In the genomic region with DNA sequence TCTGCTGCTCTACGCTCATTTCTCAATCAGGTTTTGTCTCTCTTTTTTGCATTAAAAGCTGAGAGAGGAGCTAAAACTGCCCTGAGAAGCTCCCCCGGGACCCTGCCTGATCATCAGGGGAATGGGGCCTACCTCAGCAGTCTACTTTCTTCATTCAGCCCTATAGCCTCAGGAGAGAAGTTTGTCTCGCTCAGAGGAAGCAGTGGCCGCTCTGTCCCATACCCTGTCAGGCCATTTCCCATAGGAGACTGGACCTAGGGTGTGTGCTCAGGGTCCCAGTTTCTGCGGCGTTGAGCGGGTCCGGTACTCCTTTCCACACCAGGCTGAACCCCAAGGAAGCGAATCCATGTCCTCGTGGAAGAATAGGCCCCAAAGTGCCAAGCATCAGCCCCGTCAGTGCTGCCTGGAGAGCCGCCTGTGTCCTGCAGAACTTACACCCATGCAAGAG, we compare ENCODE assay signal across 12 cellular contexts. TPM values are rescaled to one million over a fixed set of nuclear protein-coding genes. Genes with fewer than 3 reads are reported as not detected.
DNase-seq lines count a peak whose midpoint lies in the region; ATAC-seq and TF ChIP-seq lines count a peak whose summit lies in the region.
"Had no signal": no experiment of that assay in that cellular context is flagged by ENCODE, and none has a peak within 500 bp of the region (broad histone marks: within the 10 kb centered on the region; RNA-seq: fewer than 3 reads in every experiment).

No MANE protein-coding gene starts in this region.

- peak overlapping the region; percentile 74 for H3K4me2 ChIP-seq in OCI-LY1 (ENCODE audit: low read length)

- peak overlapping the region; percentile 67 for H3K9ac ChIP-seq in OCI-LY1 (ENCODE audit: low read length)

- ATAC-seq in HG02798 (IDR thresholded peaks at IDR 0.05; ENCODE audit: poor library complexity, unreplicated experiment) = peak; percentile 32

- H3K4me1 ChIP-seq in OCI-LY1 (ENCODE audit: insufficient read depth, low read length, severe bottlenecking) = peaks cover 69% of the 10 kb centered on the region
- H3K4me1 ChIP-seq in BE2C = no peaks in the 10 kb centered on the region

- H3K27ac ChIP-seq in OCI-LY1 (ENCODE audit: low read depth, low read length, poor library complexity, severe bottlenecking) = peak overlapping the region; percentile 98
- H3K27ac ChIP-seq: transverse colon had no signal

- DNase-seq in ELF-1 (ENCODE audit: low read depth, low spot score) (peak; percentile 21), BE2C (no peak), 8988T (no peak)
- DNase-seq in effector CD4-positive, alpha-beta T cell = no peak
- DNase-seq in activated CD4-positive, CD25-positive, alpha-beta regulatory T cell (lab: John Stamatoyannopoulos, UW) = no peak
- DNase-seq: activated CD4-positive, alpha-beta T cell treated with anti-CD3 and anti-CD28 coated beads, Interleukin-2, amount 50 U/mL, for 4 hours; NCI-H446 treated with DMSO at 0.1 percent for 48 hours; retina; transverse colon had no signal

- peak; percentile 30 for TF ChIP-seq POLR2A in GM19193 (IDR thresholded peaks at IDR 0.05; ENCODE audit: extremely low read depth, insufficient read depth, insufficient read length)

- H2AFZ ChIP-seq in OCI-LY1 (ENCODE audit: low read length) = no peak overlapping the region

- peak overlapping the region; percentile 50 for H3K4me3 ChIP-seq in OCI-LY1 (ENCODE audit: low read depth, low read length, poor library complexity, severe bottlenecking)
- no peak overlapping the region for H3K4me3 ChIP-seq in BE2C (ENCODE audit: low read depth, low read length)
- H3K4me3 ChIP-seq: transverse colon had no signal

- H3K9me3 ChIP-seq in OCI-LY1 (ENCODE audit: low read length) (no peaks in the 10 kb centered on the region), BE2C (no peaks in the 10 kb centered on the region)
- H3K9me3 ChIP-seq: transverse colon had no signal

- TF ChIP-seq CTCF in OCI-LY1 (IDR thresholded peaks at IDR 0.05; ENCODE audit: low read length) (no peak), BE2C (IDR thresholded peaks at IDR 0.05; ENCODE audit: low read depth, low read length) (no peak)

- H3K9me2 ChIP-seq in OCI-LY1 (ENCODE audit: low read depth, low read length) = no peaks in the 10 kb centered on the region

- no peaks in the 10 kb centered on the region for H4K20me1 ChIP-seq in OCI-LY1 (ENCODE audit: insufficient read depth, low read length)

- H3K79me2 ChIP-seq in OCI-LY1 (ENCODE audit: insufficient read depth, low read length) = peaks cover 20% of the 10 kb centered on the region

- peaks cover 6% of the 10 kb centered on the region; the same call in 1 of the 2 replicates for H3F3A ChIP-seq in OCI-LY1 (ENCODE audit: insufficient read depth, low read length)

- H3K36me3 ChIP-seq in OCI-LY1 (ENCODE audit: insufficient read depth, low read length) (peaks cover 23% of the 10 kb centered on the region), BE2C (no peaks in the 10 kb centered on the region)
- H3K36me3 ChIP-seq: transverse colon had no signal

- H3K27me3 ChIP-seq in OCI-LY1 (ENCODE audit: insufficient read depth, low read length) (no peaks in the 10 kb centered on the region), BE2C (no peaks in the 10 kb centered on the region)
- H3K27me3 ChIP-seq: transverse colon had no signal

RNA-seq across cellular contexts. Expression of a gene that starts 21.7 kb away (rescaled TPM):
- 0.73 TPM for polyA plus RNA-seq in BE2C (2012; ENCODE audit: insufficient read depth, insufficient read length, low read depth)

RNA-seq across cellular contexts. Expression of a gene that starts 21.8 kb away (rescaled TPM):
- 295 TPM for polyA plus RNA-seq in BE2C (2012; ENCODE audit: insufficient read depth, insufficient read length, low read depth)
